Comparison of ENCODE assay signal across 8 cellular contexts in the genomic region with DNA sequence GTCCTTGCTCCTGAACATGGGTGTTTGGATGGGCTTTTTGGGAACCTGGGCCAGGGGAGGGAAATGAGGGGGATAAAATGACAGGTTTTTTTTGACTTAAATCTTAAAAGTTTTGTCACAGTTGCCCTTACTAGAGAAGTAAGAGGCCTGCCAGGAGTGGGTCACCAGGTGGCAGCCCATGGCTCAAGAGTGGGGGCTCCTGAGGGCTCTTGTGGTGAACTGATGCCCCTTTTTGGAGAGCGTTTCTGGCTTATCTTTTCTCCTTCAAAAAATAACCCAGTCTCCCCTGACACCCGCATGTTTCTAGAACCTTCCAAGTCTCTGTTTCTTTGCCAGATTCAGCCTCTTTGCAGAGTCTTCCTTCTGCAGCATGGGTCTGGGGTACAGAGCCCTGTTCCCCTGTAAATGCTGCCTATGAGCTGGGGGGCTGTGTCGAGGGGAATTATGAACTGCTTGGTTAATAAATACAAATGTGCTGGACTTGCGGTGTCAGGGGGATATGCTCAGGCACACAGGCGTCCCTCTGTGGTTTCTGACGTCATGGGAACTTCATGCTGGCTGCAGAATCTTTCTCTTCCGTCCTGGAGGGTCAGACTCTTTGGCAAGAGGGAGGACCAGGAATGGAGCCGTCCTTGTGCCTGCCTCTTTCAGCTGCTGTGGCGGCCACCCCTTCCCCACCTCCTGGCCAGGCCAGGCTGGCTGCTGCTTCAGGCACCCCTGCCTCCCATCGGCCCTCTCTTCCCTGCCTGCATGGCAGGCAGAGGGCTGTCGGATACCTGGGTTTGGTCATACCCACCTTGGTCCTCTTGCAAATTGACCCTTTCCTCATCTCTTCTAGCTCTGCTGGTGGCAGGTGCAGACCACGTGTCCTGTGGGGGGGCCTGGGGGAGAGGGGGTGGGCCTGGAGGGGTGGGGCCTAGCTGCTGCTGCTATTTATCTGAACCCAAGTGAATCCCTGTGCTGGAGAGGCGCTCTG. TPM values are rescaled to one million over a fixed set of nuclear protein-coding genes. Genes with fewer than 3 reads are reported as not detected.
DNase-seq lines count a peak whose midpoint lies in the region; ATAC-seq lines count a peak whose summit lies in the region.

No MANE protein-coding gene starts in this region.

- WGBS in right cardiac atrium: 6% methylated on average over 13 of the region's 13 CpGs

- H3K36me3 ChIP-seq in HAP-1 (replicated peaks): peaks cover 34% of the 10 kb centered on the region

- in situ Hi-C loops in HAP-1 (cut with MboI; ENCODE audit: low sequenced_read_pairs): no loop called here

- ATAC-seq in right cardiac atrium (peak; percentile 9 to 10), GM18502 (IDR thresholded peaks at IDR 0.05; ENCODE audit: poor library complexity, unreplicated experiment) (no peak)

- peak overlapping the region; percentile 3 for H3K4me3 ChIP-seq in right cardiac atrium (ENCODE audit: low read length)
- H3K4me3 ChIP-seq in HAP-1: no peak overlapping the region

- H3K4me1 ChIP-seq in right cardiac atrium (ENCODE audit: control insufficient read depth, insufficient read depth, low read length) (peaks cover 31% of the 10 kb centered on the region), HAP-1 (peaks cover 34% of the 10 kb centered on the region)

- intact Hi-C loops in right cardiac atrium (cut with DNase I): loop anchor here in 2 of 4 donors (2.0 to 10.0 kb wide), 3 partner anchors 33 to 356 kb away; no protein-coding TSS in a partner anchor

- no peaks in the 10 kb centered on the region for H3K9me3 ChIP-seq in right cardiac atrium (ENCODE audit: control insufficient read depth, low read length)
- no peaks in the 10 kb centered on the region for H3K9me3 ChIP-seq in HAP-1

- peak overlapping the region; percentile 100 for H3K27ac ChIP-seq in angular gyrus (ENCODE audit: low read depth, low read length)
- peak overlapping the region; percentile 96 for H3K27ac ChIP-seq in right cardiac atrium (ENCODE audit: low read length)

- DNase-seq in stimulated activated CD4-positive, alpha-beta T cell treated with anti-CD3 and anti-CD28 coated beads, Interleukin-4, amount 100 ng/mL, for 24 hours: peak; percentile 12
- DNase-seq in stimulated activated CD4-positive, alpha-beta T cell treated with anti-CD3 and anti-CD28 coated beads, Interleukin-4, amount 100 ng/mL, for 4 hours: no peak
- peak; percentile 77 for DNase-seq in NAMALWA (ENCODE audit: low spot score)
- peak; percentile 77 to 88 (median 80) for DNase-seq in right cardiac atrium
- peak; percentile 64 for DNase-seq in retina
- DNase-seq in HAP-1 (ENCODE audit: low spot score in 2 of 2): no peak

- H3K27me3 ChIP-seq in right cardiac atrium (ENCODE audit: control insufficient read depth, insufficient read depth) (no peaks in the 10 kb centered on the region), HAP-1 (ENCODE audit: low read depth) (no peaks in the 10 kb centered on the region)

RNA-seq across cellular contexts. Expression of gene PTPA, which starts 30.1 kb away (rescaled TPM):
- total RNA-seq in right cardiac atrium: 100 to 1,000 TPM; 115 to 170 (median 144) TPM
- 147 TPM for polyA plus RNA-seq in right cardiac atrium

RNA-seq across cellular contexts. Expression of gene CRAT, which starts 30.8 kb away (rescaled TPM):
- total RNA-seq in right cardiac atrium: 10 to 100 TPM; 47.0 to 69.9 (median 56.8) TPM
- polyA plus RNA-seq in right cardiac atrium: 63.3 TPM

RNA-seq across cellular contexts. Expression of gene IER5L, which starts 36.7 kb away (rescaled TPM):
- total RNA-seq in right cardiac atrium: 1 to 10 TPM; 6.7 to 9.4 (median 8.7) TPM
- 10.4 TPM for polyA plus RNA-seq in right cardiac atrium

Comparison
In these comparisons a context has a peak if more than half of its experiments do, and no peak if none do; other contexts are left out.
1. DNase-seq: peak in stimulated activated CD4-positive, alpha-beta T cell treated with anti-CD3 and anti-CD28 coated beads, Interleukin-4, amount 100 ng/mL, for 24 hours (single experiment), NAMALWA (single experiment), right cardiac atrium (3 of 3) and retina (single experiment); none in stimulated activated CD4-positive, alpha-beta T cell treated with anti-CD3 and anti-CD28 coated beads, Interleukin-4, amount 100 ng/mL, for 4 hours (0 of 2) and HAP-1 (0 of 2).